ENCODE assay signal across 1 cellular context in genomic region chr19:10388957-10389356, GRCh38.
A peak's percentile ranks its signal among the peaks of the same experiment; 100 is the strongest.
TF ChIP-seq lines count a peak whose summit lies in the region.

No MANE protein-coding gene starts in this region.

TF ChIP-seq in K562, 482 proteins besides CTCF, POLR2A, EP300 and RAD21 (continued from another document and continues in another):
- TF ChIP-seq CREB3 (tag; conservative IDR thresholded peaks at IDR 0.05; ENCODE audit: low read depth): no peak
- TF ChIP-seq MNT (conservative IDR thresholded peaks at IDR 0.05): 0 out of 4 replicates have a peak, but pooled peaks of 1 of the 2 experiments have one; percentile 35
- no peak for TF ChIP-seq TFAM (CRISPR knock-in tag; conservative IDR thresholded peaks at IDR 0.05)
- no peak for TF ChIP-seq KHSRP (IDR thresholded peaks at IDR 0.05)
- no peak for TF ChIP-seq KLF1 (tag; IDR thresholded peaks at IDR 0.05)
- no peak for TF ChIP-seq NBN (IDR thresholded peaks at IDR 0.05; ENCODE audit: low read depth)
- TF ChIP-seq, protein P1, sequence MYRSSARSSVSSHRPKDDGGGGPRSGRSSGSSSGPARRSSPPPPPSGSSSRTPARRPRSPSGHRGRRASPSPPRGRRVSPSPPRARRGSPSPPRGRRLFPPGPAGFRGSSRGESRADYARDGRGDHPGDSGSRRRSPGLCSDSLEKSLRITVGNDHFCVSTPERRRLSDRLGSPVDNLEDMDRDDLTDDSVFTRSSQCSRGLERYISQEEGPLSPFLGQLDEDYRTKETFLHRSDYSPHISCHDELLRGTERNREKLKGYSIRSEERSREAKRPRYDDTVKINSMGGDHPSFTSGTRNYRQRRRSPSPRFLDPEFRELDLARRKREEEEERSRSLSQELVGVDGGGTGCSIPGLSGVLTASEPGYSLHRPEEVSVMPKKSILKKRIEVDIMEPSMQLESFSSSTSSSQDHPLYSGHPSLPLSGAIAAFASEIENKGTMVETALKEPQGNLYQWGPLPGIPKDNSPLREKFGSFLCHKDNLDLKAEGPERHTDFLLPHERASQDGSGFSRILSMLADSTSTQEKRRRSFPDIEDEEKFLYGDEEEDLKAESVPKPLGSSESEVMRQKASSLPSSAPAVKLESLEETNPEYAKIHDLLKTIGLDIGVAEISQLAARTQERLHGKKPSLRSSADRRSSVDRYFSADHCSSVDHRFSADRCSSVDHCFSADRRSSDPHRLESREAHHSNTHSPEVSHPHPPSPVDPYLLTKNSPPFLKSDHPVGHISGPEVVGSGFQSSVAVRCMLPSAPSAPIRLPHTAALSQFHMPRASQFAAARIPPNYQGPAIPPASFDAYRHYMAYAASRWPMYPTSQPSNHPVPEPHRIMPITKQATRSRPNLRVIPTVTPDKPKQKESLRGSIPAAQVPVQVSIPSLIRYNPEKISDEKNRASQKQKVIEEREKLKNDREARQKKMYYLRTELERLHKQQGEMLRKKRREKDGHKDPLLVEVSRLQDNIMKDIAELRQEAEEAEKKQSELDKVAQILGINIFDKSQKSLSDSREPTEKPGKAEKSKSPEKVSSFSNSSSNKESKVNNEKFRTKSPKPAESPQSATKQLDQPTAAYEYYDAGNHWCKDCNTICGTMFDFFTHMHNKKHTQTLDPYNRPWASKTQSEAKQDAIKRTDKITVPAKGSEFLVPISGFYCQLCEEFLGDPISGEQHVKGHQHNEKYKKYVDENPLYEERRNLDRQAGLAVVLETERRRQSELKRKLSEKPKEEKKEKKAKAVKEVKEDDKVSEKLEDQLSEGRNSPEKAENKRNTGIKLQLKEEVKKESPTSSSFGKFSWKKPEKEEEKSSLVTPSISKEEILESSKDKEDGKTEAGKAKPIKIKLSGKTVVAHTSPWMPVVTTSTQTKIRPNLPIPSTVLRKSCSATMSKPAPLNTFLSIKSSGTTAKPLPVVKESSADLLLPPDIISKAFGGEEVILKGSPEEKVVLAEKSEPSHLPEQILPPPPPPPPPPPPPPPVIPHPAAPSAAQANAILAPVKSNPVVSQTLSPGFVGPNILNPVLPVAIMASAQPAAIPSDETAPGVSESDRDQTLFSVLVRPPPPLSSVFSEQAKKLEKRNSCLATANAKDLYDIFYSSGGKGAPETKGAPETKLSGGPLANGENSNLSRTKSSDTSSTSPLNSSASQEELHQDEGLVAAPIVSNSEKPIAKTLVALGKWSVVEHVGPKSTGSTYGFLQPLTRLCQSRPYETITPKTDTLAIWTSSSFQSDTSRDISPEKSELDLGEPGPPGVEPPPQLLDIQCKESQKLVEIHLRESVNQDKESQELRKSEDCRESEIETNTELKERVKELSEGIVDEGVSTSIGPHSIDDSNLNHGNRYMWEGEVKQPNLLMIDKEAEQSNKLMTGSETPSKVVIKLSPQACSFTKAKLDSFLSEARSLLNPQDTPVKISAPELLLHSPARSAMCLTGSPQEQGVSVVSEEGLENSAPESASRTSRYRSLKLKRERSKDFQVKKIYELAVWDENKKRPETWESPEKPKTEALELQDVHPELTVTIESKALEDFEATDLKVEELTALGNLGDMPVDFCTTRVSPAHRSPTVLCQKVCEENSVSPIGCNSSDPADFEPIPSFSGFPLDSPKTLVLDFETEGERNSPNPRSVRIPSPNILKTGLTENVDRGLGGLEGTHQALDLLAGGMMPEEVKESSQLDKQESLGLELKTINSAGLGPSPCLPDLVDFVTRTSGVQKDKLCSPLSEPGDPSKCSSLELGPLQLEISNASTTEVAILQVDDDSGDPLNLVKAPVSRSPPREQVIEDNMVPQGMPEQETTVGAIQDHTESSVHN (IDR thresholded peaks at IDR 0.05; ENCODE audit: borderline replicate concordance in 1 of 2, low read depth in 1 of 2): no peak
- TF ChIP-seq NCOR1 (IDR thresholded peaks at IDR 0.05): 0 out of 2 replicates have a peak, but pooled peaks have one; percentile 29
- TF ChIP-seq TSC22D4 (tag; IDR thresholded peaks at IDR 0.05): no peak
- no peak for TF ChIP-seq ZNF23 (CRISPR knock-in tag; IDR thresholded peaks at IDR 0.05)
- no peak for TF ChIP-seq BDP1 (IDR thresholded peaks at IDR 0.05; ENCODE audit: insufficient read depth, insufficient read length)
- TF ChIP-seq TAF1 (IDR thresholded peaks at IDR 0.05; ENCODE audit: control insufficient read depth, extremely low read depth, insufficient read depth, low read length, severe bottlenecking): no peak
- TF ChIP-seq KAT7 (CRISPR knock-in tag; IDR thresholded peaks at IDR 0.05; ENCODE audit: borderline replicate concordance): peak; percentile 34; the same call in 1 of the 2 replicates
- TF ChIP-seq ZNF12 (CRISPR knock-in tag; IDR thresholded peaks at IDR 0.05): no peak
- TF ChIP-seq C11orf30 (IDR thresholded peaks at IDR 0.05; ENCODE audit: low read depth): no peak
- TF ChIP-seq PTTG1 (tag; IDR thresholded peaks at IDR 0.05; ENCODE audit: low read depth): no peak
- TF ChIP-seq CREBBP (IDR thresholded peaks at IDR 0.05; ENCODE audit: low read depth, low read length): no peak
- TF ChIP-seq, protein P2, sequence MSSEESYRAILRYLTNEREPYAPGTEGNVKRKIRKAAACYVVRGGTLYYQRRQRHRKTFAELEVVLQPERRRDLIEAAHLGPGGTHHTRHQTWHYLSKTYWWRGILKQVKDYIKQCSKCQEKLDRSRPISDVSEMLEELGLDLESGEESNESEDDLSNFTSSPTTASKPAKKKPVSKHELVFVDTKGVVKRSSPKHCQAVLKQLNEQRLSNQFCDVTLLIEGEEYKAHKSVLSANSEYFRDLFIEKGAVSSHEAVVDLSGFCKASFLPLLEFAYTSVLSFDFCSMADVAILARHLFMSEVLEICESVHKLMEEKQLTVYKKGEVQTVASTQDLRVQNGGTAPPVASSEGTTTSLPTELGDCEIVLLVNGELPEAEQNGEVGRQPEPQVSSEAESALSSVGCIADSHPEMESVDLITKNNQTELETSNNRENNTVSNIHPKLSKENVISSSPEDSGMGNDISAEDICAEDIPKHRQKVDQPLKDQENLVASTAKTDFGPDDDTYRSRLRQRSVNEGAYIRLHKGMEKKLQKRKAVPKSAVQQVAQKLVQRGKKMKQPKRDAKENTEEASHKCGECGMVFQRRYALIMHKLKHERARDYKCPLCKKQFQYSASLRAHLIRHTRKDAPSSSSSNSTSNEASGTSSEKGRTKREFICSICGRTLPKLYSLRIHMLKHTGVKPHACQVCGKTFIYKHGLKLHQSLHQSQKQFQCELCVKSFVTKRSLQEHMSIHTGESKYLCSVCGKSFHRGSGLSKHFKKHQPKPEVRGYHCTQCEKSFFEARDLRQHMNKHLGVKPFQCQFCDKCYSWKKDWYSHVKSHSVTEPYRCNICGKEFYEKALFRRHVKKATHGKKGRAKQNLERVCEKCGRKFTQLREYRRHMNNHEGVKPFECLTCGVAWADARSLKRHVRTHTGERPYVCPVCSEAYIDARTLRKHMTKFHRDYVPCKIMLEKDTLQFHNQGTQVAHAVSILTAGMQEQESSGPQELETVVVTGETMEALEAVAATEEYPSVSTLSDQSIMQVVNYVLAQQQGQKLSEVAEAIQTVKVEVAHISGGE (CRISPR knock-in tag; IDR thresholded peaks at IDR 0.05): no peak
- no peak for TF ChIP-seq RAD51 (IDR thresholded peaks at IDR 0.05; ENCODE audit: borderline replicate concordance, low read depth)
- no peak for TF ChIP-seq ZFX (CRISPR knock-in tag; IDR thresholded peaks at IDR 0.05)
- TF ChIP-seq PHF20 (IDR thresholded peaks at IDR 0.05; ENCODE audit: partially characterized antibody): no peak
- TF ChIP-seq ZKSCAN1 (IDR thresholded peaks at IDR 0.05; ENCODE audit: low read depth, low read length): peak; percentile 77
- TF ChIP-seq POLR2AphosphoS2 (IDR thresholded peaks at IDR 0.05; ENCODE audit: low read length): peak; percentile 93
- no peak for TF ChIP-seq TGIF2 (CRISPR knock-in tag; IDR thresholded peaks at IDR 0.05)
- TF ChIP-seq DEAF1 (CRISPR knock-in tag; IDR thresholded peaks at IDR 0.05): peak; percentile 85
- 0 out of 2 replicates have a peak, but pooled peaks have one; percentile 37 for TF ChIP-seq POLR2H (tag; IDR thresholded peaks at IDR 0.05; ENCODE audit: low read depth)
- no peak for TF ChIP-seq GATAD2A (IDR thresholded peaks at IDR 0.05)
- TF ChIP-seq, protein P3, sequence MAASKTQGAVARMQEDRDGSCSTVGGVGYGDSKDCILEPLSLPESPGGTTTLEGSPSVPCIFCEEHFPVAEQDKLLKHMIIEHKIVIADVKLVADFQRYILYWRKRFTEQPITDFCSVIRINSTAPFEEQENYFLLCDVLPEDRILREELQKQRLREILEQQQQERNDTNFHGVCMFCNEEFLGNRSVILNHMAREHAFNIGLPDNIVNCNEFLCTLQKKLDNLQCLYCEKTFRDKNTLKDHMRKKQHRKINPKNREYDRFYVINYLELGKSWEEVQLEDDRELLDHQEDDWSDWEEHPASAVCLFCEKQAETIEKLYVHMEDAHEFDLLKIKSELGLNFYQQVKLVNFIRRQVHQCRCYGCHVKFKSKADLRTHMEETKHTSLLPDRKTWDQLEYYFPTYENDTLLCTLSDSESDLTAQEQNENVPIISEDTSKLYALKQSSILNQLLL (CRISPR knock-in tag; IDR thresholded peaks at IDR 0.05; ENCODE audit: borderline replicate concordance): no peak
- no peak for TF ChIP-seq ZBTB9 (CRISPR knock-in tag; IDR thresholded peaks at IDR 0.05)
- TF ChIP-seq GABPA (tag; conservative IDR thresholded peaks at IDR 0.05; ENCODE audit: low read depth): no peak
- TF ChIP-seq, protein P4, sequence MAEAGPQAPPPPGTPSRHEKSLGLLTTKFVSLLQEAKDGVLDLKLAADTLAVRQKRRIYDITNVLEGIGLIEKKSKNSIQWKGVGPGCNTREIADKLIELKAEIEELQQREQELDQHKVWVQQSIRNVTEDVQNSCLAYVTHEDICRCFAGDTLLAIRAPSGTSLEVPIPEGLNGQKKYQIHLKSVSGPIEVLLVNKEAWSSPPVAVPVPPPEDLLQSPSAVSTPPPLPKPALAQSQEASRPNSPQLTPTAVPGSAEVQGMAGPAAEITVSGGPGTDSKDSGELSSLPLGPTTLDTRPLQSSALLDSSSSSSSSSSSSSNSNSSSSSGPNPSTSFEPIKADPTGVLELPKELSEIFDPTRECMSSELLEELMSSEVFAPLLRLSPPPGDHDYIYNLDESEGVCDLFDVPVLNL (CRISPR knock-in tag; IDR thresholded peaks at IDR 0.05; ENCODE audit: low read depth): no peak
- TF ChIP-seq, protein P5, sequence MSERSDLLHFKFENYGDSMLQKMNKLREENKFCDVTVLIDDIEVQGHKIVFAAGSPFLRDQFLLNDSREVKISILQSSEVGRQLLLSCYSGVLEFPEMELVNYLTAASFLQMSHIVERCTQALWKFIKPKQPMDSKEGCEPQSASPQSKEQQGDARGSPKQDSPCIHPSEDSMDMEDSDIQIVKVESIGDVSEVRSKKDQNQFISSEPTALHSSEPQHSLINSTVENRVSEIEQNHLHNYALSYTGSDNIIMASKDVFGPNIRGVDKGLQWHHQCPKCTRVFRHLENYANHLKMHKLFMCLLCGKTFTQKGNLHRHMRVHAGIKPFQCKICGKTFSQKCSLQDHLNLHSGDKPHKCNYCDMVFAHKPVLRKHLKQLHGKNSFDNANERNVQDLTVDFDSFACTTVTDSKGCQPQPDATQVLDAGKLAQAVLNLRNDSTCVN (CRISPR knock-in tag; IDR thresholded peaks at IDR 0.05): no peak
- 0 out of 2 replicates have a peak, but pooled peaks have one; percentile 42 for TF ChIP-seq JUND (IDR thresholded peaks at IDR 0.05; ENCODE audit: borderline replicate concordance, low read depth, low read length)
- TF ChIP-seq JUND (tag; IDR thresholded peaks at IDR 0.05; ENCODE audit: borderline replicate concordance, low read depth, low read length): no peak; the same call in 2 of the 3 replicates
- TF ChIP-seq ZNF384 (IDR thresholded peaks at IDR 0.05; ENCODE audit: low read depth, low read length): 0 out of 2 replicates have a peak, but pooled peaks have one; percentile 31
- TF ChIP-seq ZNF76 (CRISPR knock-in tag; IDR thresholded peaks at IDR 0.05; ENCODE audit: borderline replicate concordance): no peak
- TF ChIP-seq RBM25 (IDR thresholded peaks at IDR 0.05; ENCODE audit: low read depth, low read length, severe bottlenecking): no peak
- no peak for TF ChIP-seq ZFPM2 (CRISPR knock-in tag; IDR thresholded peaks at IDR 0.05)
- no peak for TF ChIP-seq TCFL5 (CRISPR knock-in tag; conservative IDR thresholded peaks at IDR 0.05)
- TF ChIP-seq ZFP30 (CRISPR knock-in tag; IDR thresholded peaks at IDR 0.05; ENCODE audit: borderline replicate concordance): no peak
- 0 out of 2 replicates have a peak, but pooled peaks have one; percentile 15 for TF ChIP-seq SIN3B (IDR thresholded peaks at IDR 0.05; ENCODE audit: low read depth)
- no peak for TF ChIP-seq TARDBP (IDR thresholded peaks at IDR 0.05)
- no peak for TF ChIP-seq ZNF311 (CRISPR knock-in tag; IDR thresholded peaks at IDR 0.05)
- no peak for TF ChIP-seq ZNF175 (CRISPR knock-in tag; IDR thresholded peaks at IDR 0.05; ENCODE audit: low read depth)
